In genomic region chr18:13105059-13105458, GRCh38 we compare ENCODE assay signal across 17 cellular contexts.
"Had no signal": no experiment of that assay in that cellular context is flagged by ENCODE, and none has a peak within 500 bp of the region (broad histone marks: within the 10 kb centered on the region; RNA-seq: fewer than 3 reads in every experiment).

No MANE protein-coding gene starts in this region.

- DNase-seq: cortex of kidney; effector CD8-positive, alpha-beta T cell; foreskin keratinocyte; heart left ventricle; hypothalamus; left cardiac atrium; left lung; left ventricle myocardium superior; lower lobe of right lung; mesenchymal stem cell; mucosa of descending colon; naive B cell had no signal

- H3K4me1 Mint-ChIP-seq: mesothelial cell of epicardium had no signal

- H3K27me3 Mint-ChIP-seq: dendritic cell treated with granulocyte-macrophage colony-stimulating factor and Interleukin-4, amounts not matched to agents 40 ng/mL and 50 ng/mL, for 4 days; naive B cell had no signal

- H3K27ac ChIP-seq: esophagus muscularis mucosa, foreskin keratinocyte, gastroesophageal sphincter, heart left ventricle, hepatocyte, left lung, lower lobe of right lung had no signal

- ATAC-seq: foreskin keratinocyte, gastroesophageal sphincter, heart left ventricle, left cardiac atrium, left lung, left ventricle myocardium superior, lower lobe of right lung, mucosa of descending colon had no signal

- H3K4me1 ChIP-seq: esophagus muscularis mucosa, foreskin keratinocyte, gastroesophageal sphincter, left lung, lower lobe of right lung had no signal

- H3K4me3 ChIP-seq: esophagus muscularis mucosa, gastroesophageal sphincter, heart left ventricle, hepatocyte, left lung, lower lobe of right lung, mucosa of descending colon had no signal

- H3K4me3 Mint-ChIP-seq: dendritic cell treated with granulocyte-macrophage colony-stimulating factor and Interleukin-4, amounts not matched to agents 40 ng/mL and 50 ng/mL, for 4 days; mesothelial cell of epicardium; naive B cell had no signal

- H3K9me3 Mint-ChIP-seq: dendritic cell treated with granulocyte-macrophage colony-stimulating factor and Interleukin-4, amounts not matched to agents 40 ng/mL and 50 ng/mL, for 4 days had no signal

- H3K27ac Mint-ChIP-seq: dendritic cell treated with granulocyte-macrophage colony-stimulating factor and Interleukin-4, amounts not matched to agents 40 ng/mL and 50 ng/mL, for 4 days; mesothelial cell of epicardium had no signal

- H3K9me3 ChIP-seq: esophagus muscularis mucosa, gastroesophageal sphincter, heart left ventricle, left lung, lower lobe of right lung, mucosa of descending colon had no signal

- H3K27me3 ChIP-seq: esophagus muscularis mucosa, foreskin keratinocyte, gastroesophageal sphincter, heart left ventricle, hepatocyte, left lung had no signal
